In the genomic region with DNA sequence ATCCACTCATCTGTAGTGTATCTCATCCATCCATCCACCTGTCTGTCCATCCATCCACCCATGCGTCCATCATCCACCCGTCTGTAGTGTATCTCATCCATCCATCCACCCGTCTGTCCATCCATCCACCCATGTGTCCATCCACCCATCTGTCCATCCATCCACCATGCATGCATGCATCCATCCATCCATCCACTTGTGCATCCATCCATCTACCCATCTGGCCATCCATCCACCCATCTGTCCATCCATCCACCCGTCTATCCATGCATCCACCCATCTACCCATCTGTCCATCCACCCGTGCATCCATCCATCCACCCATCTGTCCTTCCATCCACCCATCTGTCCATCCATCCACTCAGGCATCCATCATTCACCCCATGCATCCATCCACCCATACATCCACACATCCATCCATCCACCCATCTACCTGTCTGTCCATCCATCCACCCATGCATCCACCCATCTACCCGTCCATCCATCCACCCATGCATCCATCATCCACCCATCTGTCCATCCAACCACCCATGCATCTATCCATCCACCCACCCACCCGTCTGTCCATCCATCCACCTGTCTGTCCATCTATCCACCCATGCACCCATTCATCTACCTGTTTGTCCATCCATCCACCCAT, we compare ENCODE assay signal across 14 cellular contexts.
"Had no signal": no experiment of that assay in that cellular context is flagged by ENCODE, and none has a peak within 500 bp of the region (broad histone marks: within the 10 kb centered on the region; RNA-seq: fewer than 3 reads in every experiment).

No MANE protein-coding gene starts in this region.

- FAIRE-seq: astrocyte, colon, keratinocyte, pancreas had no signal

- H3K9me3 ChIP-seq: pancreas, psoas muscle, right atrium auricular region, thyroid gland had no signal

- H3K4me1 ChIP-seq: psoas muscle had no signal

- H3K27ac ChIP-seq: psoas muscle, right atrium auricular region, thyroid gland had no signal

- H3K4me3 ChIP-seq: pancreas, psoas muscle, right atrium auricular region, thyroid gland had no signal

- DNase-seq: activated CD4-positive, alpha-beta memory T cell treated with anti-CD3 and anti-CD28 coated beads, Interleukin-2, amount 10 ng/mL, durations not matched to agents 7 days and 5 days; activated gamma-delta T cell; central memory CD4-positive, alpha-beta T cell; left colon; psoas muscle; thyroid gland had no signal

- ATAC-seq: left colon; natural killer cell treated with Interleukin-12 subunit alpha and Interleukin-12 subunit beta and Interleukin-15 and Interleukin-18, amount 100 ng/mL, for 72 hours; psoas muscle; stimulated activated naive CD8-positive, alpha-beta T cell treated with anti-CD3 and anti-CD28 coated beads, Interleukin-15, Interleukin-2, amounts not matched to agents 100 U/mL and 50 U/mL, for 24 hours had no signal

- H3K4me3 Mint-ChIP-seq: activated CD4-positive, alpha-beta memory T cell treated with anti-CD3 and anti-CD28 coated beads, Interleukin-2, amount 10 ng/mL, durations not matched to agents 7 days and 5 days; memory B cell; natural killer cell treated with Interleukin-12 subunit alpha and Interleukin-12 subunit beta and Interleukin-15 and Interleukin-18, amount 100 ng/mL, for 72 hours had no signal

- H3K36me3 ChIP-seq: pancreas, thyroid gland had no signal

- H3K27me3 ChIP-seq: pancreas, right atrium auricular region, thyroid gland had no signal

- H3K27ac Mint-ChIP-seq: activated CD4-positive, alpha-beta memory T cell treated with anti-CD3 and anti-CD28 coated beads, Interleukin-2, amount 10 ng/mL, durations not matched to agents 7 days and 5 days; memory B cell; natural killer cell treated with Interleukin-12 subunit alpha and Interleukin-12 subunit beta and Interleukin-15 and Interleukin-18, amount 100 ng/mL, for 72 hours had no signal

- H3K27me3 Mint-ChIP-seq: activated CD4-positive, alpha-beta memory T cell treated with anti-CD3 and anti-CD28 coated beads, Interleukin-2, amount 10 ng/mL, durations not matched to agents 7 days and 5 days; memory B cell; natural killer cell treated with Interleukin-12 subunit alpha and Interleukin-12 subunit beta and Interleukin-15 and Interleukin-18, amount 100 ng/mL, for 72 hours had no signal
